12 cellular contexts compared by ENCODE assay signal in the genomic region with DNA sequence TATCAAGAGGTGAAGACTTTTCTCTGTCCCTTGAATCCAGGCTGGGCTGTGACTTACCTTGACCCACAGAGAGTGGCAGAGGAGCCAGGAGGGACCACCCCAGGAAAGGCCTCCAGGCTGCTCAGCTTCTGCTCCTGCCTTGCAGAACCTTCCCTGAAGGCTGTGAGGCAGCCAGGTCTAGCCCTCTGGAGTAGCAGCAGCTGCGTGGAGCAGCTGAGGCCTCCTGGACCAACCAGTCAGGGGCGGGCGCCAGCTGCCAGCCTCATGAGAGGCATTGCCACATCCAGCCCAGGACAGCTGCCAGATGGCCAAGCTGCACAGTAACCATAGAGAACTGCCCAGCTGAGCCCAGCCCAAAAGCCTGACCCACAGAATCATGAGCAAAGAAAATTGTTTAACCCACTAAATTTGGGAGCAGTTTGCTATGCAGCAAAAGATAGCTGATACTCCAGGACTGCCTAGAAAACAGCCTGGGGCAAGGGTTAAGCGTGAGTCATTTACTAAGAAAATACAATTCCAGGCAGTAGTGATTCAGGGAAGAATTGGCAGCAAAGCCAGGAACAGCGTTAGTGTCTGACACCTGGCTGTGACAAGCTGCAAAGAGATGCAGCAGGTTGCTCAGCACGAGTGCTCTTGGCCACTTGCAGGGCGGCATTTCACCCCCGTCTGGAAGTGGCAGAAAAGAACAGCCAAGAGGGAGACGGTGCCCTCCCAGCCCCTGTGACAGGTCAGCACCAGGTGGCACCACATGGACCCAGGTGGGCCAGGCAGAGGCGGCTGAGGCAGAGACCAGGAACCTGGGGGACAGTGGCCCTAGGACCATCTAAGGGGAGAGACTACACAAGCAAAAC. TPM values are rescaled to one million over a fixed set of nuclear protein-coding genes. Genes with fewer than 3 reads are reported as not detected.
DNase-seq lines count a peak whose midpoint lies in the region; ATAC-seq, FAIRE-seq and TF ChIP-seq lines count a peak whose summit lies in the region.
"Had no signal": no experiment of that assay in that cellular context is flagged by ENCODE, and none has a peak within 500 bp of the region (broad histone marks: within the 10 kb centered on the region; RNA-seq: fewer than 3 reads in every experiment).

No MANE protein-coding gene starts in this region.

- peaks cover 0 to 5% of the 10 kb centered on the region in 2 donors for H3K27me3 ChIP-seq in body of pancreas
- H3K27me3 ChIP-seq: gastrocnemius medialis had no signal

- no peak for FAIRE-seq in A549 (lab: Jason Lieb, UNC)

- H3K4me2 ChIP-seq in A549: no peak overlapping the region

- H3K36me3 ChIP-seq in HEK293 (ENCODE audit: control insufficient read depth in 2 of 2, insufficient read depth in 1 of 2, low read length in 2 of 2) (no peaks in the 10 kb centered on the region), body of pancreas (replicated peaks in 1 of 2; ENCODE audit: insufficient read depth in 1 of 2, low read depth in 2 of 2) (no peaks in the 10 kb centered on the region)
- H3K36me3 ChIP-seq: gastrocnemius medialis had no signal

- ATAC-seq in A549 (peak; percentile 53 to 73; a peak in 5 of 6 replicates), body of pancreas (no peak)
- ATAC-seq: gastrocnemius medialis had no signal

- no peak overlapping the region for H3K27ac ChIP-seq in A549
- no peak overlapping the region for H3K27ac ChIP-seq in HEK293 (ENCODE audit: extremely low read depth, low read depth, low read length)
- H3K27ac ChIP-seq in body of pancreas: no peak overlapping the region
- H3K27ac ChIP-seq: gastrocnemius medialis, parathyroid adenoma had no signal

- CTCF ChIA-PET in A549 (lab: Yijun Ruan, JAX): no interaction called here
- CTCF ChIA-PET in HEK293 (lab: Yijun Ruan, JAX): no interaction called here

- intact Hi-C loops in body of pancreas (cut with DNase I): no loop called here

- TF ChIP-seq POLR2A in A549 (IDR thresholded peaks at IDR 0.05; ENCODE audit: low read length) (no peak), body of pancreas (IDR thresholded peaks at IDR 0.05) (no peak)

- TF ChIP-seq RAD21 in A549 (conservative IDR thresholded peaks at IDR 0.05 in 1 of 2, IDR thresholded peaks at IDR 0.05 in 1 of 2): no peak

- H3K4me3 ChIP-seq in A549: no peak overlapping the region
- H3K4me3 ChIP-seq in HEK293 (ENCODE audit: low read depth, low read length): no peak overlapping the region
- H3K4me3 ChIP-seq in body of pancreas: no peak overlapping the region
- H3K4me3 ChIP-seq: gastrocnemius medialis had no signal

- TF ChIP-seq CTCF in A549 (IDR thresholded peaks at IDR 0.05) (no peak), HEK293 (tag by site-specific recombination; IDR thresholded peaks at IDR 0.05) (no peak), body of pancreas (IDR thresholded peaks at IDR 0.05) (no peak)

- WGBS in A549 (ENCODE audit: missing lambda C conversion rate): 0% methylated on average over 5 of the region's 10 CpGs
- WGBS in body of pancreas, 2 donors: 38 to 40% methylated on average over 7 to 10 of the region's 10 CpGs

- H3K4me1 ChIP-seq in A549 (no peaks in the 10 kb centered on the region), HEK293 (ENCODE audit: control insufficient read depth, insufficient read depth, low read length) (no peaks in the 10 kb centered on the region), body of pancreas (no peaks in the 10 kb centered on the region)
- H3K4me1 ChIP-seq: gastrocnemius medialis, parathyroid adenoma had no signal

- POLR2A ChIA-PET in A549 (lab: Yijun Ruan, JAX) (interaction anchor here (1.2 kb wide), 1 partner anchor 273 kb away, joined by 3 read pairs; a partner anchor contains a TSS), HEK293 (lab: Yijun Ruan, JAX) (interaction anchor here (0.8 kb wide), 1 partner anchor 63 kb away, joined by 4 read pairs; no protein-coding TSS in a partner anchor)

- DNase-seq in A549 (ENCODE audit: low read depth in 1 of 2, low spot score in 1 of 2) (peak; percentile 6 to 26), T1000 (lab: John Stamatoyannopoulos, UW) (peak; percentile 63), iPS-NIHi7 (ENCODE audit: extremely low spot score) (peak; percentile 8), body of pancreas (no peak), SIG-M5 treated with dmso at 0.1 percent for 504 hours (lab: John Stamatoyannopoulos, UW; ENCODE audit: unreplicated experiment) (no peak), KG1 (lab: John Stamatoyannopoulos, UW) (no peak)
- DNase-seq in activated naive CD4-positive, alpha-beta T cell (lab: John Stamatoyannopoulos, UW): no peak
- DNase-seq: gastrocnemius medialis had no signal

- no peak for TF ChIP-seq EP300 in A549 (IDR thresholded peaks at IDR 0.05)

- H3K9me3 ChIP-seq in A549: no peaks in the 10 kb centered on the region; the same call in 2 of the 3 replicates
- H3K9me3 ChIP-seq in HEK293 (ENCODE audit: control insufficient read depth, insufficient read depth, low read depth, low read length): no peaks in the 10 kb centered on the region
- no peaks in the 10 kb centered on the region for H3K9me3 ChIP-seq in body of pancreas
- H3K9me3 ChIP-seq: gastrocnemius medialis had no signal

TF ChIP-seq in A549, 52 proteins besides CTCF, POLR2A, EP300 and RAD21 (continues in another document):
- no peak for TF ChIP-seq RFX5 (IDR thresholded peaks at IDR 0.05)
- TF ChIP-seq, protein P1, sequence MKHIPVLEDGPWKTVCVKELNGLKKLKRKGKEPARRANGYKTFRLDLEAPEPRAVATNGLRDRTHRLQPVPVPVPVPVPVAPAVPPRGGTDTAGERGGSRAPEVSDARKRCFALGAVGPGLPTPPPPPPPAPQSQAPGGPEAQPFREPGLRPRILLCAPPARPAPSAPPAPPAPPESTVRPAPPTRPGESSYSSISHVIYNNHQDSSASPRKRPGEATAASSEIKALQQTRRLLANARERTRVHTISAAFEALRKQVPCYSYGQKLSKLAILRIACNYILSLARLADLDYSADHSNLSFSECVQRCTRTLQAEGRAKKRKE (CRISPR knock-in tag; IDR thresholded peaks at IDR 0.05; ENCODE audit: low read depth): no peak
- TF ChIP-seq, protein P2, sequence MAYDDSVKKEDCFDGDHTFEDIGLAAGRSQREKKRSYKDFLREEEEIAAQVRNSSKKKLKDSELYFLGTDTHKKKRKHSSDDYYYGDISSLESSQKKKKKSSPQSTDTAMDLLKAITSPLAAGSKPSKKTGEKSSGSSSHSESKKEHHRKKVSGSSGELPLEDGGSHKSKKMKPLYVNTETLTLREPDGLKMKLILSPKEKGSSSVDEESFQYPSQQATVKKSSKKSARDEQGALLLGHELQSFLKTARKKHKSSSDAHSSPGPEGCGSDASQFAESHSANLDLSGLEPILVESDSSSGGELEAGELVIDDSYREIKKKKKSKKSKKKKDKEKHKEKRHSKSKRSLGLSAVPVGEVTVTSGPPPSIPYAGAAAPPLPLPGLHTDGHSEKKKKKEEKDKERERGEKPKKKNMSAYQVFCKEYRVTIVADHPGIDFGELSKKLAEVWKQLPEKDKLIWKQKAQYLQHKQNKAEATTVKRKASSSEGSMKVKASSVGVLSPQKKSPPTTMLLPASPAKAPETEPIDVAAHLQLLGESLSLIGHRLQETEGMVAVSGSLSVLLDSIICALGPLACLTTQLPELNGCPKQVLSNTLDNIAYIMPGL (CRISPR knock-in tag; IDR thresholded peaks at IDR 0.05; ENCODE audit: borderline replicate concordance): no peak
- TF ChIP-seq CBX8 (IDR thresholded peaks at IDR 0.05): no peak
- no peak for TF ChIP-seq NFE2L2 (conservative IDR thresholded peaks at IDR 0.05; ENCODE audit: low read length)
- TF ChIP-seq HOXB13 (CRISPR knock-in tag; IDR thresholded peaks at IDR 0.05; ENCODE audit: low read depth): no peak
- no peak for TF ChIP-seq JUN (IDR thresholded peaks at IDR 0.05)

TF ChIP-seq in HEK293, 187 proteins besides CTCF, POLR2A, EP300 and RAD21 (continues in another document):
- TF ChIP-seq ZNF626 (tag by site-specific recombination; IDR thresholded peaks at IDR 0.05) (no peak), ZNF629 (tag by site-specific recombination; IDR thresholded peaks at IDR 0.05) (0 out of 2 replicates have a peak, but pooled peaks have one; percentile 23), SCRT2 (tag by site-specific recombination; IDR thresholded peaks at IDR 0.05) (peak; percentile 77), ZNF549 (tag by site-specific recombination; IDR thresholded peaks at IDR 0.05) (no peak), ZNF24 (tag by site-specific recombination; IDR thresholded peaks at IDR 0.05) (peak; percentile 60; the same call in 1 of the 2 replicates), MZF1 (tag by site-specific recombination; IDR thresholded peaks at IDR 0.05; ENCODE audit: borderline replicate concordance) (no peak), TRIM28 (IDR thresholded peaks at IDR 0.05; ENCODE audit: borderline replicate concordance, low read length) (no peak), ZNF341 (tag by site-specific recombination; IDR thresholded peaks at IDR 0.05; ENCODE audit: low read depth) (peak; percentile 45)
- TF ChIP-seq, protein P3, sequence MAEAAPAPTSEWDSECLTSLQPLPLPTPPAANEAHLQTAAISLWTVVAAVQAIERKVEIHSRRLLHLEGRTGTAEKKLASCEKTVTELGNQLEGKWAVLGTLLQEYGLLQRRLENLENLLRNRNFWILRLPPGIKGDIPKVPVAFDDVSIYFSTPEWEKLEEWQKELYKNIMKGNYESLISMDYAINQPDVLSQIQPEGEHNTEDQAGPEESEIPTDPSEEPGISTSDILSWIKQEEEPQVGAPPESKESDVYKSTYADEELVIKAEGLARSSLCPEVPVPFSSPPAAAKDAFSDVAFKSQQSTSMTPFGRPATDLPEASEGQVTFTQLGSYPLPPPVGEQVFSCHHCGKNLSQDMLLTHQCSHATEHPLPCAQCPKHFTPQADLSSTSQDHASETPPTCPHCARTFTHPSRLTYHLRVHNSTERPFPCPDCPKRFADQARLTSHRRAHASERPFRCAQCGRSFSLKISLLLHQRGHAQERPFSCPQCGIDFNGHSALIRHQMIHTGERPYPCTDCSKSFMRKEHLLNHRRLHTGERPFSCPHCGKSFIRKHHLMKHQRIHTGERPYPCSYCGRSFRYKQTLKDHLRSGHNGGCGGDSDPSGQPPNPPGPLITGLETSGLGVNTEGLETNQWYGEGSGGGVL (tag by site-specific recombination; IDR thresholded peaks at IDR 0.05): no peak

RNA-seq across cellular contexts. Expression of a gene that starts 14.7 kb away (rescaled TPM):
- not detected in 2 replicates for polyA plus RNA-seq in A549 (2011; rRNA removed)
- polyA plus RNA-seq in A549 (2012; cell fraction: cytosol; rRNA removed): not detected in 2 replicates
- polyA plus RNA-seq in A549 (2012; cell fraction: nucleus; rRNA removed): not detected in 2 replicates
- polyA plus RNA-seq in A549 (2017; fragmentation: RNase III; extraction: RNeasy Plus Mini Kit Qiagen cat#74134 plus additional on column Dnase treatment): 0.03 TPM in 1 of 3 replicates, not detected in the others
- not detected in 2 replicates for polyA minus RNA-seq in A549 (2011; rRNA and poly(A)+ RNA removed)
- total RNA-seq in body of pancreas: under 1 TPM in 1 of 2 donors, not detected in 1; 0.26 TPM
- total RNA-seq: gastrocnemius medialis, SK-MEL-5 had no signal

RNA-seq across cellular contexts. Expression of a gene that starts 34.5 kb away (rescaled TPM):
- polyA plus RNA-seq in A549 (2011; rRNA removed) (not detected in 2 replicates), A549 (2017; fragmentation: RNase III; extraction: RNeasy Plus Mini Kit Qiagen cat#74134 plus additional on column Dnase treatment) (not detected in 3 replicates)
- polyA plus RNA-seq in A549 (2012; cell fraction: cytosol; rRNA removed): not detected in 2 replicates
- not detected in 2 replicates for polyA plus RNA-seq in A549 (2012; cell fraction: nucleus; rRNA removed)
- polyA minus RNA-seq in A549 (2011; rRNA and poly(A)+ RNA removed): not detected in 2 replicates
- not detected for total RNA-seq in body of pancreas
- total RNA-seq: CD4-positive, alpha-beta T cell; gastrocnemius medialis; SK-MEL-5 had no signal

Comparison
In these comparisons a context has a peak if more than half of its experiments do, and no peak if none do; other contexts are left out.
1. DNase-seq: peak in A549 (2 of 2), T1000 (single experiment) and iPS-NIHi7 (single experiment); none in body of pancreas (0 of 4), SIG-M5 treated with dmso at 0.1 percent for 504 hours (single experiment), activated naive CD4-positive, alpha-beta T cell (0 of 4) and KG1 (single experiment).